27 cellular contexts compared by ENCODE assay signal in the genomic region with DNA sequence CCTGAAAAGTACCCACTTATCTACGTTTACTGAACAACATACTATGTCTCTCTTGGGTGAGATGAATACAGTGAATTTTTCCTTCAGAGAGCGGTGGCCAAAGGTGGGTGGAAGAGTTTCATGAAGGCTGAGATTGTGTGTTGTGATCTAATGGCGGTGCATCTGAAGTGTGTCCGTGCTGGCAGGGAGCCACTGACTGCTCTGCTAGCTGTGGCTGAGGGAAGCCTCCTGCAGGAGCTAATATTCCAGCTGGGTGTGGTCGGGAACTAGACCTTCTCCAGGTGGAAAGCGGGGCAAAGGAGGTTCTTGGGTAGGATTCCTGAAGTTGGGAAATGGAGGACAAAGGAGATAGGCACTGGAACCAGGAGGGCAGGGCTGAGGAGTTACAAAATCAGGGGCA.
A peak's percentile ranks its signal among the peaks of the same experiment; 100 is the strongest.
DNase-seq lines count a peak whose midpoint lies in the region; ATAC-seq and TF ChIP-seq lines count a peak whose summit lies in the region.
"Had no signal": no experiment of that assay in that cellular context is flagged by ENCODE, and none has a peak within 500 bp of the region (broad histone marks: within the 10 kb centered on the region; RNA-seq: fewer than 3 reads in every experiment).

No MANE protein-coding gene starts in this region.

- in situ Hi-C loops in SK-MEL-5 (cut with HindIII; ENCODE audit: low pct_unique_long_range_greater_than_20kb, low sequenced_read_pairs) = no loop called here

- no peaks in the 10 kb centered on the region for H3K36me3 ChIP-seq in WERI-Rb-1
- H3K36me3 ChIP-seq: BE2C, brain microvascular endothelial cell, ovary, SJCRH30, spleen, tibial nerve had no signal

- TF ChIP-seq CTCF in WERI-Rb-1 (IDR thresholded peaks at IDR 0.05; ENCODE audit: low read depth, low read length) = no peak

- intact Hi-C loops in left colon (cut with DNase I, micrococcal nuclease) = no loop called here

- DNase-seq in NCI-H748 (lab: John Stamatoyannopoulos, UW; ENCODE audit: unreplicated experiment) = peak; percentile 36
- no peak for DNase-seq in NCI-H748 treated with DMSO at 0.1 percent for 48 hours (lab: John Stamatoyannopoulos, UW)
- peak; percentile 62 for DNase-seq in HT-29 (ENCODE audit: low spot score)
- peak; percentile 37 for DNase-seq in SK-MEL-5 (ENCODE audit: low read depth, low spot score)
- peak; percentile 71 for DNase-seq in renal cortical epithelial cell (ENCODE audit: low read depth)
- DNase-seq in central memory CD4-positive, alpha-beta T cell = no peak
- DNase-seq in WERI-Rb-1 = no peak
- DNase-seq in left colon = no peak
- DNase-seq: ACHN; activated CD4-positive, alpha-beta T cell treated with anti-CD3 and anti-CD28 coated beads, Interleukin-2, amount 50 U/mL, for 4 hours; activated CD8-positive, alpha-beta memory T cell treated with anti-CD3 and anti-CD28 coated beads, Interleukin-2, amount 50 U/mL, for 4 hours; activated naive CD4-positive, alpha-beta T cell treated with anti-CD3 and anti-CD28 coated beads, Interleukin-2, amount 10 ng/mL, durations not matched to agents 7 days and 5 days; BE2C; brain microvascular endothelial cell; mucosa of descending colon; MV-4-11; NCI-H1436 treated with DMSO at 0.1 percent for 48 hours; NCI-H2171 treated with DMSO at 0.1 percent for 48 hours; NCI-H82; ovary; retina; SJCRH30; spleen had no signal

- peaks cover 49% of the 10 kb centered on the region for H3K27me3 ChIP-seq in WERI-Rb-1 (ENCODE audit: insufficient read depth, low read depth, severe bottlenecking)
- H3K27me3 ChIP-seq: BE2C, brain microvascular endothelial cell, ovary, tibial nerve had no signal

- ATAC-seq in left colon = no peak
- ATAC-seq: HepG2; mucosa of descending colon; natural killer cell treated with Interleukin-12 subunit alpha and Interleukin-12 subunit beta and Interleukin-15 and Interleukin-18, amount 100 ng/mL, for 72 hours had no signal

- no peak overlapping the region for H3K4me3 ChIP-seq in WERI-Rb-1 (ENCODE audit: low read depth, low read length)
- H3K4me3 ChIP-seq: lung, mucosa of descending colon, ovary, SJCRH30, spleen, tibial nerve had no signal

- H3K9me3 ChIP-seq in WERI-Rb-1 (ENCODE audit: severe bottlenecking) = no peaks in the 10 kb centered on the region
- H3K9me3 ChIP-seq: BE2C, mucosa of descending colon, ovary, SJCRH30, spleen, tibial nerve had no signal

- H3K27ac ChIP-seq in WERI-Rb-1 = no peak overlapping the region
- H3K27ac ChIP-seq: brain microvascular endothelial cell, ovary, SJCRH30, spleen, tibial nerve had no signal

Comparison
In these comparisons a context has a peak if more than half of its experiments do, and no peak if none do; other contexts are left out.
1. DNase-seq: peak in NCI-H748 (single experiment), HT-29 (single experiment), SK-MEL-5 (single experiment) and renal cortical epithelial cell (single experiment); none in NCI-H748 treated with DMSO at 0.1 percent for 48 hours (single experiment), central memory CD4-positive, alpha-beta T cell (single experiment), WERI-Rb-1 (single experiment) and left colon (0 of 2).